8 cellular contexts compared by ENCODE assay signal in the genomic region with DNA sequence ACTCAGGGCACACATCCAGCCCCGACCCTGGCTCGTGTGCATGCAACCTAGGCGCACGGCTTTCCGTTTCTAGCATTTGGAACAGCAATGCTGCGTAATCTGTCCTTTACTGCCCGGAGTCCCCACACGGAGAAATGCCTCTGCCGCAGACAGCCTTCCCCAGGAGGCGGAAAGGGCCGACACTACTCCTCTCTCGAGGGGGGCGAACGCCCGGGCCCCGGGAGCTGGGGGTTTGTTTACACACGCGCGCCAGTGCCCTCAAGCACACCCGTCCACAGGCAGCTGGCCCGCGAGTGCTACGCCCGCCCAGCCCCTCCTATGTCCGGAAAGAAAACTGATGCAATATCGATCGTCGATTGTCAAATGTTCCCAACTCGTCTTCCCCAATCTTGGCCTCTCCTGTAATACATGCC. TPM values are rescaled to one million over a fixed set of nuclear protein-coding genes. Genes with fewer than 3 reads are reported as not detected.
A peak's percentile ranks its signal among the peaks of the same experiment; 100 is the strongest.
DNase-seq lines count a peak whose midpoint lies in the region; ATAC-seq and TF ChIP-seq lines count a peak whose summit lies in the region.

No MANE protein-coding gene starts in this region.

- H3K4me1 ChIP-seq in esophagus (ENCODE audit: control insufficient read depth in 2 of 2, insufficient read depth in 2 of 2, low read length in 1 of 2) (peaks cover 0 to 2% of the 10 kb centered on the region in 2 donors), muscle layer of duodenum (ENCODE audit: control insufficient read depth in 1 of 2, insufficient read depth in 2 of 2, low read length in 2 of 2) (peaks cover 17 to 44% of the 10 kb centered on the region in 2 donors), testis (peaks cover 30% of the 10 kb centered on the region)

- CTCF ChIA-PET in activated CD8-positive, alpha-beta T cell treated with anti-CD3 and anti-CD28 coated beads, Interleukin-2, amount 10 ng/mL, durations not matched to agents 7 days and 5 days (lab: Charles Lee), result interaction anchor here (1.2 to 3.1 kb wide), 5 partner anchors 88 to 290 kb away, joined by 3 to 9 read pairs (median 5); a partner anchor contains a TSS

- peak overlapping the region; percentile 96 for H3K27ac Mint-ChIP-seq in activated CD8-positive, alpha-beta T cell treated with anti-CD3 and anti-CD28 coated beads, Interleukin-2, amount 10 ng/mL, durations not matched to agents 7 days and 5 days

- DNase-seq in SKM-1 treated with dmso at 0.1 percent for 144 hours (lab: John Stamatoyannopoulos, UW; ENCODE audit: unreplicated experiment) (peak; percentile 31), SKM-1 (lab: John Stamatoyannopoulos, UW; ENCODE audit: unreplicated experiment) (no peak), NCI-H2171 (lab: John Stamatoyannopoulos, UW) (peak; percentile 34), testis (peak; percentile 51)
- peak; percentile 70 for DNase-seq in activated CD8-positive, alpha-beta T cell treated with anti-CD3 and anti-CD28 coated beads, Interleukin-2, amount 10 ng/mL, durations not matched to agents 7 days and 5 days

- H3K27me3 ChIP-seq in esophagus (ENCODE audit: control insufficient read depth in 1 of 2, insufficient read depth in 2 of 2, low read length in 2 of 2), result no peaks in the 10 kb centered on the region
- H3K27me3 ChIP-seq in muscle layer of duodenum (ENCODE audit: low read depth, low read length), result no peaks in the 10 kb centered on the region
- H3K27me3 ChIP-seq in testis, result no peaks in the 10 kb centered on the region

- H3K9me3 ChIP-seq in esophagus (ENCODE audit: control insufficient read depth in 2 of 2, insufficient read depth in 1 of 2, low read depth in 1 of 2, low read length in 1 of 2) (no peaks in the 10 kb centered on the region), muscle layer of duodenum (ENCODE audit: control insufficient read depth in 1 of 2, low read length in 2 of 2) (no peaks in the 10 kb centered on the region), testis (no peaks in the 10 kb centered on the region)

- no peak for TF ChIP-seq CTCF in testis (IDR thresholded peaks at IDR 0.05)

- POLR2A ChIA-PET in activated CD8-positive, alpha-beta T cell treated with anti-CD3 and anti-CD28 coated beads, Interleukin-2, amount 10 ng/mL, durations not matched to agents 7 days and 5 days (lab: Charles Lee), result interaction anchor here (0.5 to 2.8 kb wide), 26 partner anchors 9 to 703 kb away, joined by 3 to 20 read pairs (median 5); a partner anchor contains a TSS

- ATAC-seq in HG02870 (IDR thresholded peaks at IDR 0.05; ENCODE audit: unreplicated experiment), result peak; percentile 12
- ATAC-seq in activated CD8-positive, alpha-beta T cell treated with anti-CD3 and anti-CD28 coated beads, Interleukin-2, amount 10 ng/mL, durations not matched to agents 7 days and 5 days, result peak; percentile 31

- H3K27ac ChIP-seq in esophagus (ENCODE audit: low read depth in 2 of 2, low read length in 1 of 2) (peak overlapping the region; percentile 97), muscle layer of duodenum (ENCODE audit: low read length) (peak overlapping the region; percentile 98), testis (peak overlapping the region; percentile 97 to 100)

- H3K36me3 ChIP-seq in esophagus (ENCODE audit: control insufficient read depth in 2 of 2, insufficient read depth in 2 of 2, low read length in 1 of 2) (peaks cover 0 to 5% of the 10 kb centered on the region in 2 donors), muscle layer of duodenum (ENCODE audit: control insufficient read depth in 1 of 2, insufficient read depth in 2 of 2, low read length in 2 of 2) (peaks cover 37 to 56% of the 10 kb centered on the region in 2 donors), testis (ENCODE audit: low read depth, missing control alignments) (no peaks in the 10 kb centered on the region)

- H3K4me1 Mint-ChIP-seq in activated CD8-positive, alpha-beta T cell treated with anti-CD3 and anti-CD28 coated beads, Interleukin-2, amount 10 ng/mL, durations not matched to agents 7 days and 5 days (ENCODE audit: low read depth), result peaks cover 57% of the 10 kb centered on the region

- H3K9me3 Mint-ChIP-seq in activated CD8-positive, alpha-beta T cell treated with anti-CD3 and anti-CD28 coated beads, Interleukin-2, amount 10 ng/mL, durations not matched to agents 7 days and 5 days (ENCODE audit: insufficient read depth), result no peaks in the 10 kb centered on the region

- peaks cover 55% of the 10 kb centered on the region for H3K36me3 Mint-ChIP-seq in activated CD8-positive, alpha-beta T cell treated with anti-CD3 and anti-CD28 coated beads, Interleukin-2, amount 10 ng/mL, durations not matched to agents 7 days and 5 days (ENCODE audit: low read depth)

- H3K4me3 Mint-ChIP-seq in activated CD8-positive, alpha-beta T cell treated with anti-CD3 and anti-CD28 coated beads, Interleukin-2, amount 10 ng/mL, durations not matched to agents 7 days and 5 days, result peak overlapping the region; percentile 89

- peak overlapping the region; percentile 82 to 99 for H3K4me3 ChIP-seq in esophagus (ENCODE audit: low read depth in 1 of 2, low read length in 2 of 2)
- H3K4me3 ChIP-seq in muscle layer of duodenum (ENCODE audit: low read depth in 1 of 2, low read length in 2 of 2), result peak overlapping the region; percentile 92 to 99
- peak overlapping the region; percentile 88 to 99 for H3K4me3 ChIP-seq in testis

- intact Hi-C loops in testis (cut with DNase I; ENCODE audit: low total_unique reads), result loop anchor here (10.0 kb wide), 1 partner anchor 293 kb away; no protein-coding TSS in a partner anchor

- H3K27me3 Mint-ChIP-seq in activated CD8-positive, alpha-beta T cell treated with anti-CD3 and anti-CD28 coated beads, Interleukin-2, amount 10 ng/mL, durations not matched to agents 7 days and 5 days (ENCODE audit: low read depth), result peaks cover 2% of the 10 kb centered on the region

- TF ChIP-seq POLR2A in testis (IDR thresholded peaks at IDR 0.05), result no peak

- 0% methylated on average over 29 of the region's 29 CpGs for WGBS in esophagus, 2 donors
- WGBS in testis, 2 donors, result 0 to 1% methylated on average over 11 to 29 of the region's 29 CpGs

RNA-seq across cellular contexts. Expression of a gene that starts 0.8 kb away (rescaled TPM):
- total RNA-seq in activated CD8-positive, alpha-beta T cell treated with anti-CD3 and anti-CD28 coated beads, Interleukin-2, amount 10 ng/mL, durations not matched to agents 7 days and 5 days, result 100 to 1,000 TPM; 194 to 200 TPM
- polyA plus RNA-seq in esophagus, result 10 to 100 TPM; 80.2 to 82.8 TPM
- total RNA-seq in testis, result 100 to 1,000 TPM; 151 to 220 TPM
- polyA plus RNA-seq in testis (ENCODE audit: insufficient read depth, low read depth, low replicate concordance), result 56.4 TPM
